In the genomic region with DNA sequence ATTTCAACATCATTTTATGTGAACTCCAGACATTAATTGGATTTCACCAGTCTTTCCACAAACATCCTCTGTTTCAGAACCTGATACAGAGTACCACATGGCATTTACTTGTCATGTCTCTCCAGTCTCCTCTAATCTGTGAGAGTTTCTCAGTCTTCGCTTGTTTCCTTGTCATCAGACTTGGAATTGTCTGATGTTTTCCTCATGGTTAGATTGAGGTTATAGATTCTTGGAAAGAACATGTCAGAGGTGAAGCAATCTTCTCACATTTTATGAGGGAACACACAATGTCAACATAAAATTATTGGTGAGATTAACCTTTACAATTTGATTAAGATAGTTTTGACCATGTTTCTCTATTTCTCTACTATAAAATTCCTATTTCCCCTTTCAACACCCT, we compare ENCODE assay signal across 26 cellular contexts.
"Had no signal": no experiment of that assay in that cellular context is flagged by ENCODE, and none has a peak within 500 bp of the region (broad histone marks: within the 10 kb centered on the region; RNA-seq: fewer than 3 reads in every experiment).

No MANE protein-coding gene starts in this region.

- H3K9me3 ChIP-seq: pancreas, prostate gland, suprapubic skin, thoracic aorta, tibial artery, upper lobe of right lung, uterus had no signal

- DNase-seq: hypothalamus; immature natural killer cell; kidney; left ventricle myocardium inferior; midbrain; naive thymus-derived CD8-positive, alpha-beta T cell; nucleus accumbens; pancreas; posterior cingulate gyrus; retina; right cardiac atrium; spleen; stimulated activated CD4-positive, alpha-beta T cell treated with anti-CD3 and anti-CD28 coated beads, Interleukin-4, amount 100 ng/mL, for 24 hours; stimulated activated naive CD4-positive, alpha-beta T cell; tibial artery; trophoblast cell; upper lobe of right lung; uterus had no signal

- ATAC-seq: naive thymus-derived CD8-positive, alpha-beta T cell; pancreas; right cardiac atrium; sciatic nerve; stimulated activated effector memory CD8-positive, alpha-beta T cell treated with anti-CD3 and anti-CD28 coated beads, Interleukin-12 subunit alpha, Interleukin-12 subunit beta, amount 100 ng/mL, for 72 hours; upper lobe of right lung had no signal

- H3K27ac ChIP-seq: left ventricle myocardium inferior, pancreas, prostate gland, skin epidermis, spleen, suprapubic skin, thoracic aorta, tibial artery, upper lobe of right lung, uterus had no signal

- H3K36me3 ChIP-seq: left ventricle myocardium inferior, pancreas, prostate gland, spleen, suprapubic skin, thoracic aorta, tibial artery, upper lobe of right lung, uterus had no signal

- FAIRE-seq: islet of Langerhans, kidney, pancreas had no signal

- H3K4me1 ChIP-seq: left ventricle myocardium inferior, pancreas, prostate gland, spleen, suprapubic skin, tibial artery, upper lobe of right lung, uterus had no signal

- H3K4me3 ChIP-seq: left ventricle myocardium inferior, lung, pancreas, prostate gland, skin epidermis, spleen, suprapubic skin, thoracic aorta, tibial artery, upper lobe of right lung, uterus had no signal
